ENCODE assay signal across 18 cellular contexts in genomic region chr2:118016911-118017310, GRCh38. TPM values are rescaled to one million over a fixed set of nuclear protein-coding genes. Genes with fewer than 3 reads are reported as not detected.
A peak's percentile ranks its signal among the peaks of the same experiment; 100 is the strongest.
DNase-seq lines count a peak whose midpoint lies in the region; ATAC-seq and TF ChIP-seq lines count a peak whose summit lies in the region.
"Had no signal": no experiment of that assay in that cellular context is flagged by ENCODE, and none has a peak within 500 bp of the region (broad histone marks: within the 10 kb centered on the region; RNA-seq: fewer than 3 reads in every experiment).

No MANE protein-coding gene starts in this region.

- no peaks in the 10 kb centered on the region for H3K27me3 ChIP-seq in naive thymus-derived CD4-positive, alpha-beta T cell (ENCODE audit: control insufficient read depth in 2 of 2, insufficient read depth in 2 of 2, low read length in 2 of 2)
- H3K27me3 ChIP-seq: adrenal gland, testis had no signal

- no peaks in the 10 kb centered on the region for H3K36me3 Mint-ChIP-seq in activated CD8-positive, alpha-beta T cell treated with anti-CD3 and anti-CD28 coated beads for 36 hours (ENCODE audit: low read depth)
- H3K36me3 Mint-ChIP-seq in naive thymus-derived CD4-positive, alpha-beta T cell: no peaks in the 10 kb centered on the region

- no peak overlapping the region for H3K4me3 Mint-ChIP-seq in activated CD8-positive, alpha-beta T cell treated with anti-CD3 and anti-CD28 coated beads for 36 hours
- H3K4me3 Mint-ChIP-seq in naive thymus-derived CD4-positive, alpha-beta T cell: peak overlapping the region in 3 of 10 donors; percentile 25 to 61 (median 29)
- H3K4me3 Mint-ChIP-seq: GM23338 had no signal

- intact Hi-C loops in activated CD8-positive, alpha-beta T cell treated with anti-CD3 and anti-CD28 coated beads for 36 hours (cut with micrococcal nuclease): no loop called here
- intact Hi-C loops in naive thymus-derived CD4-positive, alpha-beta T cell (cut with micrococcal nuclease): loop anchor here in 1 of 2 donors (10.0 kb wide), 1 partner anchor 1658 kb away; the partner anchor contains the start of gene TMEM177

- peak; percentile 10 for ATAC-seq in activated CD8-positive, alpha-beta T cell treated with anti-CD3 and anti-CD28 coated beads for 36 hours
- peak; percentile 3 for ATAC-seq in naive thymus-derived CD4-positive, alpha-beta T cell
- ATAC-seq: GM23338 had no signal

- POLR2A ChIA-PET in activated CD8-positive, alpha-beta T cell treated with anti-CD3 and anti-CD28 coated beads for 36 hours (lab: Charles Lee): no interaction called here
- POLR2A ChIA-PET in naive thymus-derived CD4-positive, alpha-beta T cell (lab: Charles Lee): no interaction called here

- H3K27ac ChIP-seq in naive thymus-derived CD4-positive, alpha-beta T cell (ENCODE audit: low read depth, low read length): no peak overlapping the region
- H3K27ac ChIP-seq: adrenal gland, esophagus muscularis mucosa, parathyroid adenoma, testis had no signal

- H3K4me1 ChIP-seq in naive thymus-derived CD4-positive, alpha-beta T cell (ENCODE audit: control insufficient read depth in 2 of 2, insufficient read depth in 2 of 2, low read length in 2 of 2): peaks cover 6 to 9% of the 10 kb centered on the region in 2 donors

- no peaks in the 10 kb centered on the region for H3K9me3 Mint-ChIP-seq in activated CD8-positive, alpha-beta T cell treated with anti-CD3 and anti-CD28 coated beads for 36 hours
- H3K9me3 Mint-ChIP-seq in naive thymus-derived CD4-positive, alpha-beta T cell: peaks cover 0 to 3% (median 0%) of the 10 kb centered on the region in 11 donors
- H3K9me3 Mint-ChIP-seq: GM23338 had no signal

- peaks cover 2% of the 10 kb centered on the region for H3K27me3 Mint-ChIP-seq in activated CD8-positive, alpha-beta T cell treated with anti-CD3 and anti-CD28 coated beads for 36 hours
- peaks cover 0 to 16% (median 10%) of the 10 kb centered on the region in 5 donors for H3K27me3 Mint-ChIP-seq in naive thymus-derived CD4-positive, alpha-beta T cell

- CTCF ChIA-PET in activated CD8-positive, alpha-beta T cell treated with anti-CD3 and anti-CD28 coated beads for 36 hours (lab: Charles Lee): interaction anchor here (1.0 to 3.4 kb wide), 2 partner anchors 13 to 16 kb away, joined by 4 to 33 read pairs; no protein-coding TSS in a partner anchor
- CTCF ChIA-PET in naive thymus-derived CD4-positive, alpha-beta T cell (lab: Charles Lee): no interaction called here

- no peak for TF ChIP-seq CTCF in activated CD8-positive, alpha-beta T cell treated with anti-CD3 and anti-CD28 coated beads for 36 hours (IDR thresholded peaks at IDR 0.05)

- H3K9me3 ChIP-seq in naive thymus-derived CD4-positive, alpha-beta T cell (ENCODE audit: control insufficient read depth in 2 of 3, low read length in 3 of 3): no peaks in the 10 kb centered on the region
- H3K9me3 ChIP-seq: adrenal gland, esophagus muscularis mucosa, testis had no signal

- no peak overlapping the region for H3K27ac Mint-ChIP-seq in activated CD8-positive, alpha-beta T cell treated with anti-CD3 and anti-CD28 coated beads for 36 hours
- H3K27ac Mint-ChIP-seq in naive thymus-derived CD4-positive, alpha-beta T cell: peak overlapping the region; percentile 37 to 89 (median 77)
- H3K27ac Mint-ChIP-seq: GM23338 had no signal

- peaks cover 0 to 9% (median 0%) of the 10 kb centered on the region in 3 experiments for H3K36me3 ChIP-seq in naive thymus-derived CD4-positive, alpha-beta T cell (ENCODE audit: control insufficient read depth in 2 of 3, insufficient read depth in 3 of 3, low read length in 3 of 3)
- H3K36me3 ChIP-seq: adrenal gland, esophagus muscularis mucosa had no signal

- peaks cover 26% of the 10 kb centered on the region for H3K4me1 Mint-ChIP-seq in activated CD8-positive, alpha-beta T cell treated with anti-CD3 and anti-CD28 coated beads for 36 hours (ENCODE audit: low read depth)
- H3K4me1 Mint-ChIP-seq in naive thymus-derived CD4-positive, alpha-beta T cell: peaks cover 17 to 45% (median 25%) of the 10 kb centered on the region in 7 donors

- H3K4me3 ChIP-seq in naive thymus-derived CD4-positive, alpha-beta T cell (ENCODE audit: low read length): no peak overlapping the region
- H3K4me3 ChIP-seq: adrenal gland, esophagus muscularis mucosa, GM23338, testis had no signal

- peak; percentile 23 to 24 for DNase-seq in activated T-cell treated with anti-CD3 and anti-CD28 coated beads, Interleukin-2, amount 50 U/mL, for 48 hours
- DNase-seq in activated T-cell treated with anti-CD3 and anti-CD28 coated beads, Interleukin-2, amount 50 U/mL, for 1 hour: no peak
- DNase-seq in M059J (ENCODE audit: low read depth) (peak; percentile 10), HK-2 (ENCODE audit: unreplicated experiment) (no peak), glomerular visceral epithelial cell (ENCODE audit: extremely low spot score) (no peak)
- peak; percentile 43 for DNase-seq in activated CD8-positive, alpha-beta T cell treated with anti-CD3 and anti-CD28 coated beads for 36 hours
- DNase-seq in naive thymus-derived CD4-positive, alpha-beta T cell: peak in 3 of 9 donors; percentile 7 to 19 (median 12)
- DNase-seq in stimulated activated CD8-positive, alpha-beta memory T cell treated with anti-CD3 and anti-CD28 coated beads, Interleukin-4, amount 100 ng/mL, for 48 hours: no peak
- DNase-seq: KG1, mesendoderm, NCI-H1694 treated with DMSO at 0.1 percent for 48 hours, NCI-H526, Right ventricle myocardium superior, testis had no signal

RNA-seq across cellular contexts. Expression of gene CCDC93, which starts 3.0 kb away (rescaled TPM):
- total RNA-seq in M059J (2014; rRNA removed; shearing (Covaris generic)): 18.2 and 21.4 TPM in 2 replicates
- total RNA-seq in activated CD8-positive, alpha-beta T cell treated with anti-CD3 and anti-CD28 coated beads for 36 hours: 10 to 100 TPM; 24.5 to 25.4 TPM
- total RNA-seq in naive thymus-derived CD4-positive, alpha-beta T cell: 10 to 100 TPM; 34.8 to 73.9 (median 51.5) TPM
- 1 to 10 TPM; 5.9 to 8.0 TPM for polyA plus RNA-seq in naive thymus-derived CD4-positive, alpha-beta T cell

Comparison
In these comparisons a context has a peak if more than half of its experiments do, and no peak if none do; other contexts are left out.
1. DNase-seq: peak in activated T-cell treated with anti-CD3 and anti-CD28 coated beads, Interleukin-2, amount 50 U/mL, for 48 hours (2 of 2), M059J (single experiment) and activated CD8-positive, alpha-beta T cell treated with anti-CD3 and anti-CD28 coated beads for 36 hours (single experiment); none in activated T-cell treated with anti-CD3 and anti-CD28 coated beads, Interleukin-2, amount 50 U/mL, for 1 hour (single experiment), HK-2 (single experiment), glomerular visceral epithelial cell (single experiment) and stimulated activated CD8-positive, alpha-beta memory T cell treated with anti-CD3 and anti-CD28 coated beads, Interleukin-4, amount 100 ng/mL, for 48 hours (single experiment).